In genomic region chr14:21241218-21241819, GRCh38 we compare ENCODE assay signal across 9 cellular contexts. TPM values are rescaled to one million over a fixed set of nuclear protein-coding genes. Genes with fewer than 3 reads are reported as not detected.
A peak's percentile ranks its signal among the peaks of the same experiment; 100 is the strongest.
DNase-seq lines count a peak whose midpoint lies in the region; ATAC-seq, FAIRE-seq and TF ChIP-seq lines count a peak whose summit lies in the region.
"Had no signal": no experiment of that assay in that cellular context is flagged by ENCODE, and none has a peak within 500 bp of the region (broad histone marks: within the 10 kb centered on the region; RNA-seq: fewer than 3 reads in every experiment).

No MANE protein-coding gene starts in this region.

- H3K4me1 Mint-ChIP-seq in activated CD4-positive, alpha-beta T cell treated with anti-CD3 and anti-CD28 coated beads, Interleukin-2, amount 10 ng/mL, durations not matched to agents 24 days and 14 days = peaks cover 42% of the 10 kb centered on the region

- ATAC-seq in HG03469 (IDR thresholded peaks at IDR 0.05; ENCODE audit: unreplicated experiment) = no peak
- ATAC-seq in HG03139 (IDR thresholded peaks at IDR 0.05; ENCODE audit: unreplicated experiment) = no peak

- DNase-seq in activated CD4-positive, alpha-beta T cell treated with anti-CD3 and anti-CD28 coated beads, Interleukin-2, amount 10 ng/mL, durations not matched to agents 24 days and 14 days = no peak
- DNase-seq in activated CD4-positive, alpha-beta T cell treated with anti-CD3 and anti-CD28 coated beads, Interleukin-2, amount 50 U/mL, for 4 hours = no peak
- DNase-seq in endothelial cell of umbilical vein (ENCODE audit: low read depth, low spot score) (peak; percentile 37), smooth muscle cell (lab: John Stamatoyannopoulos, UW; ENCODE audit: unreplicated experiment) (no peak), HPDE6-E6E7 (ENCODE audit: extremely low spot score) (no peak)

- H3K9me2 ChIP-seq in OCI-LY1 (ENCODE audit: low read depth, low read length) = no peaks in the 10 kb centered on the region

- no peak for FAIRE-seq in endothelial cell of umbilical vein (lab: Jason Lieb, UNC)

- H3K36me3 Mint-ChIP-seq in activated CD4-positive, alpha-beta T cell treated with anti-CD3 and anti-CD28 coated beads, Interleukin-2, amount 10 ng/mL, durations not matched to agents 24 days and 14 days (ENCODE audit: low read depth) = peaks cover 66% of the 10 kb centered on the region

- H3K27ac Mint-ChIP-seq in activated CD4-positive, alpha-beta T cell treated with anti-CD3 and anti-CD28 coated beads, Interleukin-2, amount 10 ng/mL, durations not matched to agents 24 days and 14 days = peak overlapping the region; percentile 29

- CTCF ChIA-PET in endothelial cell of umbilical vein (lab: Charles Lee) = interaction anchor here (0.9 to 1.6 kb wide), 3 partner anchors 9 to 315 kb away, joined by 3 to 5 read pairs (median 4); no protein-coding TSS in a partner anchor

- POLR2A ChIA-PET in endothelial cell of umbilical vein (lab: Charles Lee) = interaction anchor here (0.5 kb wide), 1 partner anchor 38 kb away, joined by 3 read pairs; no protein-coding TSS in a partner anchor

- intact Hi-C loops in activated CD4-positive, alpha-beta T cell treated with anti-CD3 and anti-CD28 coated beads, Interleukin-2, amount 10 ng/mL, durations not matched to agents 24 days and 14 days (cut with micrococcal nuclease) = loop anchor here (2.0 kb wide), 1 partner anchor 17 kb away; no protein-coding TSS in a partner anchor
- intact Hi-C loops in endothelial cell of umbilical vein (cut with micrococcal nuclease) = no loop called here

- 83% methylated on average over 1 of the region's 1 CpG for WGBS in smooth muscle cell (ENCODE audit: low lambda C conversion rate)

- H3K9ac ChIP-seq in OCI-LY1 (ENCODE audit: low read length) (no peak overlapping the region), endothelial cell of umbilical vein (replicated peaks; ENCODE audit: extremely low read depth, insufficient read depth, low read length) (no peak overlapping the region), smooth muscle cell (ENCODE audit: low read depth) (no peak overlapping the region)

- H3K9me3 ChIP-seq in OCI-LY1 (ENCODE audit: low read length) (no peaks in the 10 kb centered on the region), endothelial cell of umbilical vein (replicated peaks; ENCODE audit: control insufficient read depth, insufficient read depth, low read length) (no peaks in the 10 kb centered on the region), smooth muscle cell (replicated peaks; ENCODE audit: low read depth) (no peaks in the 10 kb centered on the region)

- no peak overlapping the region for H3K4me3 Mint-ChIP-seq in activated CD4-positive, alpha-beta T cell treated with anti-CD3 and anti-CD28 coated beads, Interleukin-2, amount 10 ng/mL, durations not matched to agents 24 days and 14 days

- no peaks in the 10 kb centered on the region for H3K27me3 Mint-ChIP-seq in activated CD4-positive, alpha-beta T cell treated with anti-CD3 and anti-CD28 coated beads, Interleukin-2, amount 10 ng/mL, durations not matched to agents 24 days and 14 days

- no TSS peak for BruUV-seq in endothelial cell of umbilical vein (replicated peaks; lab: Mats Ljungman, UMichigan)

- H3K27me3 ChIP-seq in OCI-LY1 (ENCODE audit: insufficient read depth, low read length) = no peaks in the 10 kb centered on the region
- no peaks in the 10 kb centered on the region for H3K27me3 ChIP-seq in endothelial cell of umbilical vein (ENCODE audit: control insufficient read depth in 2 of 2, insufficient read depth in 2 of 2, low read length in 2 of 2)
- H3K27me3 ChIP-seq in smooth muscle cell (ENCODE audit: low read depth) = no peaks in the 10 kb centered on the region

- H3K36me3 ChIP-seq in OCI-LY1 (ENCODE audit: insufficient read depth, low read length) = peaks cover 97% of the 10 kb centered on the region
- H3K36me3 ChIP-seq in endothelial cell of umbilical vein (ENCODE audit: control insufficient read depth in 2 of 2, extremely low read depth in 1 of 2, insufficient read depth in 2 of 2, low read length in 2 of 2) = peaks cover 10 to 14% of the 10 kb centered on the region in 2 experiments
- H3K36me3 ChIP-seq in smooth muscle cell (ENCODE audit: low read depth) = peaks cover 7% of the 10 kb centered on the region

- dilution Hi-C loops in endothelial cell of umbilical vein (cut with MboI; ENCODE audit: extremely low pct_ligation_motif_present, low sequenced_read_pairs) = no loop called here

- H3K9me3 Mint-ChIP-seq in activated CD4-positive, alpha-beta T cell treated with anti-CD3 and anti-CD28 coated beads, Interleukin-2, amount 10 ng/mL, durations not matched to agents 24 days and 14 days = no peaks in the 10 kb centered on the region

- H4K20me1 ChIP-seq in OCI-LY1 (ENCODE audit: insufficient read depth, low read length) (peaks cover 14% of the 10 kb centered on the region; the same call in 1 of the 2 replicates), endothelial cell of umbilical vein (replicated peaks; ENCODE audit: control insufficient read depth, extremely low read depth, insufficient read depth, low read length) (peaks cover 31% of the 10 kb centered on the region), smooth muscle cell (ENCODE audit: low read depth) (peaks cover 100% of the 10 kb centered on the region)

- H3K79me2 ChIP-seq in OCI-LY1 (ENCODE audit: insufficient read depth, low read length) (peaks cover 100% of the 10 kb centered on the region), endothelial cell of umbilical vein (ENCODE audit: control insufficient read depth, insufficient read depth, low read length) (peaks cover 100% of the 10 kb centered on the region), smooth muscle cell (ENCODE audit: low read depth) (peaks cover 100% of the 10 kb centered on the region)

- H3K27ac ChIP-seq in OCI-LY1 (ENCODE audit: low read depth, low read length, poor library complexity, severe bottlenecking) (no peak overlapping the region), endothelial cell of umbilical vein (ENCODE audit: insufficient read depth, low read depth, low read length) (no peak overlapping the region), smooth muscle cell (ENCODE audit: low read depth) (peak overlapping the region; percentile 28)

- H2AFZ ChIP-seq in OCI-LY1 (ENCODE audit: low read length) (no peak overlapping the region), endothelial cell of umbilical vein (ENCODE audit: low read depth, low read length) (no peak overlapping the region), smooth muscle cell (ENCODE audit: low read depth) (no peak overlapping the region)

- no peaks in the 10 kb centered on the region for H3K9me1 ChIP-seq in endothelial cell of umbilical vein (replicated peaks; ENCODE audit: control insufficient read depth, extremely low read depth, insufficient read depth, low read length)

- H3F3A ChIP-seq in OCI-LY1 (ENCODE audit: insufficient read depth, low read length) = peaks cover 14% of the 10 kb centered on the region
- H3F3A ChIP-seq in smooth muscle cell (ENCODE audit: low read depth) = peaks cover 54% of the 10 kb centered on the region

- no peak for TF ChIP-seq POLR2A in endothelial cell of umbilical vein (IDR thresholded peaks at IDR 0.05; ENCODE audit: low read depth, low read length)

- H3K4me2 ChIP-seq in OCI-LY1 (ENCODE audit: low read length) (no peak overlapping the region), endothelial cell of umbilical vein (ENCODE audit: insufficient read depth, low read length) (no peak overlapping the region), smooth muscle cell (no peak overlapping the region)

- peak; percentile 55 for TF ChIP-seq CTCF in OCI-LY1 (IDR thresholded peaks at IDR 0.05; ENCODE audit: low read length)
- TF ChIP-seq CTCF in endothelial cell of umbilical vein (IDR thresholded peaks at IDR 0.05; ENCODE audit: extremely low read depth in 1 of 2, insufficient read depth in 1 of 2, low read depth in 1 of 2, low read length in 2 of 2) = no peak
- TF ChIP-seq CTCF in smooth muscle cell (IDR thresholded peaks at IDR 0.05; ENCODE audit: borderline replicate concordance, insufficient read depth, poor library complexity, severe bottlenecking) = peak; percentile 40

- H3K4me3 ChIP-seq in OCI-LY1 (ENCODE audit: low read depth, low read length, poor library complexity, severe bottlenecking) (no peak overlapping the region), endothelial cell of umbilical vein (replicated peaks in 1 of 3; ENCODE audit: insufficient read depth in 1 of 3, low read depth in 1 of 3, low read length in 3 of 3) (no peak overlapping the region), smooth muscle cell (no peak overlapping the region)

- H3K4me1 ChIP-seq in OCI-LY1 (ENCODE audit: insufficient read depth, low read length, severe bottlenecking) (no peaks in the 10 kb centered on the region), endothelial cell of umbilical vein (ENCODE audit: control insufficient read depth, extremely low read depth, insufficient read depth, low read length) (no peaks in the 10 kb centered on the region), smooth muscle cell (ENCODE audit: low read depth) (no peaks in the 10 kb centered on the region)

TF ChIP-seq in endothelial cell of umbilical vein, 7 proteins besides CTCF, POLR2A, EP300 and RAD21 (continues in another document):
- no peak for TF ChIP-seq POLR2AphosphoS5 (IDR thresholded peaks at IDR 0.05; ENCODE audit: insufficient read depth, low read depth, low read length)
- no peak for TF ChIP-seq MYC (IDR thresholded peaks at IDR 0.05; ENCODE audit: low read depth, low read length)

RNA-seq across cellular contexts. Expression of gene HNRNPC, which starts 27.9 kb away (rescaled TPM):
- 1,009 and 1,054 TPM in 2 replicates for total RNA-seq in activated CD4-positive, alpha-beta T cell treated with anti-CD3 and anti-CD28 coated beads, Interleukin-2, amount 10 ng/mL, durations not matched to agents 24 days and 14 days
- total RNA-seq in endothelial cell of umbilical vein (611 and 674 TPM in 2 replicates), smooth muscle cell (514 and 606 TPM in 2 replicates)
- polyA plus RNA-seq in endothelial cell of umbilical vein (309 and 531 TPM in 2 replicates), smooth muscle cell (408 TPM in 2 replicates)
- 460 and 638 TPM in 2 replicates for polyA plus RNA-seq in endothelial cell of umbilical vein (2011; cell fraction: cytosol; rRNA removed)
- polyA plus RNA-seq in endothelial cell of umbilical vein (2011; cell fraction: nucleus; rRNA removed) = 352 and 493 TPM in 2 replicates
- polyA plus RNA-seq in endothelial cell of umbilical vein (2012) = 550 and 764 TPM in 2 replicates
- polyA minus RNA-seq in endothelial cell of umbilical vein = 926 and 952 TPM in 2 replicates
- polyA minus RNA-seq in endothelial cell of umbilical vein (2011; cell fraction: cytosol; rRNA and poly(A)+ RNA removed) = 248 TPM
- 514 and 693 TPM in 2 replicates for polyA minus RNA-seq in endothelial cell of umbilical vein (2011; cell fraction: nucleus; rRNA and poly(A)+ RNA removed)

RNA-seq across cellular contexts. Expression of gene RPGRIP1, which starts 38.6 kb away (rescaled TPM):
- total RNA-seq in activated CD4-positive, alpha-beta T cell treated with anti-CD3 and anti-CD28 coated beads, Interleukin-2, amount 10 ng/mL, durations not matched to agents 24 days and 14 days = not detected in 2 replicates
- total RNA-seq in endothelial cell of umbilical vein = not detected in 2 replicates
- polyA plus RNA-seq in endothelial cell of umbilical vein = not detected in 2 replicates
- not detected in 2 replicates for polyA plus RNA-seq in endothelial cell of umbilical vein (2011; cell fraction: cytosol; rRNA removed)
- not detected in 2 replicates for polyA plus RNA-seq in endothelial cell of umbilical vein (2011; cell fraction: nucleus; rRNA removed)
- polyA plus RNA-seq in endothelial cell of umbilical vein (2012) = 0.10 TPM in 1 of 2 replicates, not detected in the other
- polyA minus RNA-seq in endothelial cell of umbilical vein = not detected in 2 replicates
- not detected for polyA minus RNA-seq in endothelial cell of umbilical vein (2011; cell fraction: cytosol; rRNA and poly(A)+ RNA removed)
- not detected in 2 replicates for polyA minus RNA-seq in endothelial cell of umbilical vein (2011; cell fraction: nucleus; rRNA and poly(A)+ RNA removed)
- not detected in 2 replicates for total RNA-seq in smooth muscle cell
- 0.21 TPM in 1 of 2 replicates, not detected in the other for polyA plus RNA-seq in smooth muscle cell
- total RNA-seq: Daoy had no signal

Comparison
In these comparisons a context has a peak if more than half of its experiments do, and no peak if none do; other contexts are left out.
1. CTCF ChIP-seq: peak in OCI-LY1 (single experiment) and smooth muscle cell (single experiment); none in endothelial cell of umbilical vein (0 of 2).